21 cellular contexts compared by ENCODE assay signal in the genomic region with DNA sequence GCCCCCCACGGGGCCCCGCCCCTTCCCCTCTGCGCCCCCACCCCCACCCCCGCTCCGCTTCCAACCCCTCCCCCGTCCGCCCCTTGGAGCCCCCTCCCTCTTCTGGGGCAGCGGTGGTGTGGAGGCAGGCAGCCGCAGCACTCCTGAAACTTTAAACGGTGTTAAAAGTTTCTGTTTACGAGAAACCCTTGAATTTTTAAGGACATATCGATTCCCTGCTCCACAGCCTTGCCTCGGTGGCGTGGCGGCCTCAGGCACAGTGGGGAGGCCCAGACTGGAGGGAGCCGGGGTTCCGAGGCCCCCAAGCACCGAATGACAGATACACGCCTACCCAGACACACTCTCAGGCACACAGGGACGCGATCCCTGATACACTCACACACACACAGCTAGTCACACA. TPM values are rescaled to one million over a fixed set of nuclear protein-coding genes. Genes with fewer than 3 reads are reported as not detected.
"Had no signal": no experiment of that assay in that cellular context is flagged by ENCODE, and none has a peak within 500 bp of the region (broad histone marks: within the 10 kb centered on the region; RNA-seq: fewer than 3 reads in every experiment).

No MANE protein-coding gene starts in this region.

- DNase-seq: colonic mucosa; dermis blood vessel endothelial cell; esophagus squamous epithelium; foreskin fibroblast; left colon; left ventricle myocardium superior; mesendoderm; naive thymus-derived CD4-positive, alpha-beta T cell; nucleus accumbens; pancreas; right cardiac atrium; small intestine; stimulated activated CD4-positive, alpha-beta T cell treated with anti-CD3 and anti-CD28 coated beads, Interleukin-12 subunit alpha, Interleukin-12 subunit beta, amount 100 ng/mL, for 4 hours; stimulated activated naive CD4-positive, alpha-beta T cell; trophoblast cell had no signal

- H3K27ac Mint-ChIP-seq: progenitor cell of endocrine pancreas had no signal

- H3K36me3 ChIP-seq: colonic mucosa, esophagus squamous epithelium, pancreas had no signal

- ATAC-seq: left ventricle myocardium superior; naive thymus-derived CD4-positive, alpha-beta T cell; pancreas; right cardiac atrium had no signal

- H3K9me3 ChIP-seq: colonic mucosa, esophagus squamous epithelium, pancreas had no signal

- H3K27ac ChIP-seq: colonic mucosa, esophagus squamous epithelium, pancreas had no signal

- H3K27me3 ChIP-seq: colonic mucosa, esophagus squamous epithelium, pancreas had no signal

- H3K4me1 ChIP-seq: colonic mucosa, pancreas had no signal

- H3K4me3 ChIP-seq: colonic mucosa, esophagus squamous epithelium, lung, pancreas had no signal

RNA-seq across cellular contexts. Expression of a gene that starts 4.8 kb away (rescaled TPM):
- total RNA-seq: epithelial cell of proximal tubule had no signal
- polyA plus RNA-seq: neural cell had no signal

RNA-seq across cellular contexts. Expression of a gene that starts 21.1 kb away (rescaled TPM):
- total RNA-seq: esophagus squamous epithelium; kidney epithelial cell; mononuclear cell; naive thymus-derived CD4-positive, alpha-beta T cell; progenitor cell of endocrine pancreas had no signal
- polyA plus RNA-seq: naive thymus-derived CD4-positive, alpha-beta T cell; neural cell had no signal
